ENCODE assay signal across 8 cellular contexts in genomic region chr12:67650127-67650495, GRCh38. TPM values are rescaled to one million over a fixed set of nuclear protein-coding genes. Genes with fewer than 3 reads are reported as not detected.
DNase-seq lines count a peak whose midpoint lies in the region; FAIRE-seq and TF ChIP-seq lines count a peak whose summit lies in the region.

No MANE protein-coding gene starts in this region.

- no peak for FAIRE-seq in GM19239 (lab: Jason Lieb, UNC)

- H3K27ac Mint-ChIP-seq in activated CD4-positive, alpha-beta memory T cell treated with anti-CD3 and anti-CD28 coated beads for 36 hours: peak overlapping the region; percentile 96

- H3K27me3 ChIP-seq in H7 (ENCODE audit: control insufficient read depth, insufficient read depth, low read length) (no peaks in the 10 kb centered on the region), neuron (ENCODE audit: insufficient read depth, low read length) (no peaks in the 10 kb centered on the region)

- no peaks in the 10 kb centered on the region for H3K9me3 ChIP-seq in neuron (ENCODE audit: low read length)

- CTCF ChIA-PET in activated CD4-positive, alpha-beta memory T cell treated with anti-CD3 and anti-CD28 coated beads for 36 hours (lab: Charles Lee): interaction anchor here (1.0 to 3.7 kb wide), 2 partner anchors 290 to 292 kb away, joined by 3 to 19 read pairs; no protein-coding TSS in a partner anchor

- no peaks in the 10 kb centered on the region for H3K27me3 Mint-ChIP-seq in activated CD4-positive, alpha-beta memory T cell treated with anti-CD3 and anti-CD28 coated beads for 36 hours

- peak overlapping the region; percentile 82 for H3K4me3 ChIP-seq in H7 (ENCODE audit: insufficient read depth, low read depth, low read length)
- peak overlapping the region; percentile 85 for H3K4me3 ChIP-seq in fibroblast of villous mesenchyme (ENCODE audit: low read depth, low read length)
- H3K4me3 ChIP-seq in neuron (ENCODE audit: low read length): peak overlapping the region; percentile 90

- H3K36me3 ChIP-seq in H7 (replicated peaks; ENCODE audit: control insufficient read depth, insufficient read depth, low read length) (0 out of 2 replicates have a peak, but pooled peaks cover 1% of the 10 kb centered on the region), neuron (ENCODE audit: insufficient read depth, low read length) (peaks cover 12% of the 10 kb centered on the region)

- intact Hi-C loops in activated CD4-positive, alpha-beta memory T cell treated with anti-CD3 and anti-CD28 coated beads for 36 hours (cut with micrococcal nuclease): loop anchor here (2.0 to 5.0 kb wide), 5 partner anchors 152 to 293 kb away; no protein-coding TSS in a partner anchor
- intact Hi-C loops in posterior vena cava (cut with DNase I): loop anchor here in 1 of 2 donors (10.0 kb wide), 1 partner anchor 145 kb away; no protein-coding TSS in a partner anchor

- H3K4me1 Mint-ChIP-seq in activated CD4-positive, alpha-beta memory T cell treated with anti-CD3 and anti-CD28 coated beads for 36 hours (ENCODE audit: low read depth): peaks cover 59% of the 10 kb centered on the region

- TF ChIP-seq CTCF in fibroblast of villous mesenchyme (IDR thresholded peaks at IDR 0.05; ENCODE audit: insufficient read depth, low read depth, low read length): no peak

- H3K4me3 Mint-ChIP-seq in activated CD4-positive, alpha-beta memory T cell treated with anti-CD3 and anti-CD28 coated beads for 36 hours: peak overlapping the region; percentile 99

- POLR2A ChIA-PET in activated CD4-positive, alpha-beta memory T cell treated with anti-CD3 and anti-CD28 coated beads for 36 hours (lab: Charles Lee): interaction anchor here (1.0 to 2.8 kb wide), 3 partner anchors 12 to 381 kb away, joined by 3 to 10 read pairs (median 3); partner anchors contain the start of gene CAND1

- H3K4me1 ChIP-seq in neuron (ENCODE audit: insufficient read depth, low read length): peaks cover 26% of the 10 kb centered on the region

- H3K9me3 Mint-ChIP-seq in activated CD4-positive, alpha-beta memory T cell treated with anti-CD3 and anti-CD28 coated beads for 36 hours: no peaks in the 10 kb centered on the region

- H2AFZ ChIP-seq in neuron (ENCODE audit: low read depth, low read length): peak overlapping the region; percentile 80

- DNase-seq in 8988T (peak; percentile 34), H7 (no peak), fibroblast of villous mesenchyme (ENCODE audit: low read depth) (peak; percentile 16), GM19239 (ENCODE audit: insufficient read length, low spot score) (no peak), posterior vena cava (ENCODE audit: low spot score) (no peak), DMS114 treated with DMSO at 0.1 percent for 48 hours (lab: John Stamatoyannopoulos, UW; ENCODE audit: unreplicated experiment) (no peak)
- DNase-seq in activated CD4-positive, alpha-beta memory T cell treated with anti-CD3 and anti-CD28 coated beads for 36 hours: no peak

- peaks cover 21% of the 10 kb centered on the region for H3K36me3 Mint-ChIP-seq in activated CD4-positive, alpha-beta memory T cell treated with anti-CD3 and anti-CD28 coated beads for 36 hours

RNA-seq across cellular contexts. Expression of gene DYRK2, which starts 1.6 kb away (rescaled TPM):
- 32.3 and 32.4 TPM in 2 replicates for total RNA-seq in H7 (2014; rRNA removed; shearing (Covaris generic))
- total RNA-seq in activated CD4-positive, alpha-beta memory T cell treated with anti-CD3 and anti-CD28 coated beads for 36 hours: 10 to 100 TPM; 22.8 to 24.2 TPM
- total RNA-seq in fibroblast of villous mesenchyme: 20.7 and 25.1 TPM in 2 replicates
- 10 to 100 TPM; 44.3 to 47.8 TPM for total RNA-seq in posterior vena cava

Comparison
In these comparisons a context has a peak if more than half of its experiments do, and no peak if none do; other contexts are left out.
1. DNase-seq: peak in 8988T (single experiment) and fibroblast of villous mesenchyme (single experiment); none in H7 (single experiment), activated CD4-positive, alpha-beta memory T cell treated with anti-CD3 and anti-CD28 coated beads for 36 hours (single experiment), GM19239 (single experiment), posterior vena cava (single experiment) and DMS114 treated with DMSO at 0.1 percent for 48 hours (single experiment).
2. Peak in every context shown above with its lines, with median percentiles within 50 percentile points of each other: H3K4me3 ChIP-seq.